ENCODE assay signal across 11 cellular contexts in the genomic region with DNA sequence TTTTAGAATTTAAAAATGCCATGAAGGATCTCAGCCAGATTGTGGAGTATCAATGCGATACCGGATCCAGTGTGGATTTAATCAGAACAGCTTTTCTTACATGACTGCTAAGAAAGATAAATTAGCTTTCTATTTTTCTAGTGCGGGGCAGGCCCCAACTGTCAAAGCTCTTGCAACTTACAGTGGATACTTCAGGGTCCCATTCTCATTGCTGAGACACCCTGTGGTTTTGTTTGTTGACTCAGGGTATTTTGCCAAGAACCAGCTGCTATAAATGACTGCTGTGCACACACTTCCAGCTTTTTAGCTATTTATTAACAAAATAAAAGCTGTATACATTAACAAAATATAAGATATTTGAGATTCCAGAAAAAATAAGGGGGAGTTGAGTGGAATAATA.
DNase-seq lines count a peak whose midpoint lies in the region; ATAC-seq and TF ChIP-seq lines count a peak whose summit lies in the region.
"Had no signal": no experiment of that assay in that cellular context is flagged by ENCODE, and none has a peak within 500 bp of the region (broad histone marks: within the 10 kb centered on the region; RNA-seq: fewer than 3 reads in every experiment).

No MANE protein-coding gene starts in this region.

- H3K27me3 Mint-ChIP-seq in stimulated activated naive B cell treated with anti-CD40 and anti-IgM and Interleukin-4, amounts not matched to agents 10 μg/mL and 1 μg/mL and 100 μg/mL, for 72 hours = no peaks in the 10 kb centered on the region

- H3K4me1 Mint-ChIP-seq in stimulated activated naive B cell treated with anti-CD40 and anti-IgM and Interleukin-4, amounts not matched to agents 10 μg/mL and 1 μg/mL and 100 μg/mL, for 72 hours = no peaks in the 10 kb centered on the region
- H3K4me1 Mint-ChIP-seq: activated CD4-positive, alpha-beta memory T cell treated with anti-CD3 and anti-CD28 coated beads, Interleukin-2, amount 10 ng/mL, durations not matched to agents 7 days and 5 days had no signal

- no peak overlapping the region for H3K4me3 Mint-ChIP-seq in stimulated activated naive B cell treated with anti-CD40 and anti-IgM and Interleukin-4, amounts not matched to agents 10 μg/mL and 1 μg/mL and 100 μg/mL, for 72 hours
- H3K4me3 Mint-ChIP-seq: activated CD4-positive, alpha-beta memory T cell treated with anti-CD3 and anti-CD28 coated beads, Interleukin-2, amount 10 ng/mL, durations not matched to agents 7 days and 5 days had no signal

- TF ChIP-seq CTCF in fibroblast of mammary gland (conservative IDR thresholded peaks at IDR 0.05; ENCODE audit: control insufficient read depth, insufficient read depth, low read depth, low read length) = no peak

- H3K4me3 ChIP-seq in fibroblast of mammary gland (ENCODE audit: control insufficient read depth, low read depth, low read length) = no peak overlapping the region

- ATAC-seq in GM21367 (IDR thresholded peaks at IDR 0.05; ENCODE audit: unreplicated experiment) = no peak
- ATAC-seq in stimulated activated naive B cell treated with anti-CD40 and anti-IgM and Interleukin-4, amounts not matched to agents 10 μg/mL and 1 μg/mL and 100 μg/mL, for 72 hours (replicated peaks) = no peak
- ATAC-seq: sciatic nerve had no signal

- H3K9me3 Mint-ChIP-seq in stimulated activated naive B cell treated with anti-CD40 and anti-IgM and Interleukin-4, amounts not matched to agents 10 μg/mL and 1 μg/mL and 100 μg/mL, for 72 hours = no peaks in the 10 kb centered on the region
- H3K9me3 Mint-ChIP-seq: activated CD4-positive, alpha-beta memory T cell treated with anti-CD3 and anti-CD28 coated beads, Interleukin-2, amount 10 ng/mL, durations not matched to agents 7 days and 5 days had no signal

- H3K36me3 Mint-ChIP-seq in stimulated activated naive B cell treated with anti-CD40 and anti-IgM and Interleukin-4, amounts not matched to agents 10 μg/mL and 1 μg/mL and 100 μg/mL, for 72 hours = no peaks in the 10 kb centered on the region

- no peak overlapping the region for H3K27ac Mint-ChIP-seq in stimulated activated naive B cell treated with anti-CD40 and anti-IgM and Interleukin-4, amounts not matched to agents 10 μg/mL and 1 μg/mL and 100 μg/mL, for 72 hours
- H3K27ac Mint-ChIP-seq: activated CD4-positive, alpha-beta memory T cell treated with anti-CD3 and anti-CD28 coated beads, Interleukin-2, amount 10 ng/mL, durations not matched to agents 7 days and 5 days had no signal

- DNase-seq in NCI-H2171 treated with DMSO at 0.1 percent for 48 hours (lab: John Stamatoyannopoulos, UW) (peak; percentile 28), NCI-H2171 (lab: John Stamatoyannopoulos, UW) (no peak), NCI-H69 (lab: John Stamatoyannopoulos, UW) (peak; percentile 79), fibroblast of mammary gland (ENCODE audit: low read depth) (peak; percentile 60), MV-4-11 (lab: John Stamatoyannopoulos, UW) (no peak)
- DNase-seq in activated CD4-positive, alpha-beta T cell treated with anti-CD3 and anti-CD28 coated beads for 1 hour = no peak
- DNase-seq in stimulated activated naive B cell treated with anti-CD40 and anti-IgM and Interleukin-4, amounts not matched to agents 10 μg/mL and 1 μg/mL and 100 μg/mL, for 72 hours = no peak
- DNase-seq: activated CD4-positive, alpha-beta memory T cell treated with anti-CD3 and anti-CD28 coated beads, Interleukin-2, amount 10 ng/mL, durations not matched to agents 7 days and 5 days; SK-N-SH had no signal

Comparison
In these comparisons a context has a peak if more than half of its experiments do, and no peak if none do; other contexts are left out.
1. DNase-seq: peak in NCI-H2171 treated with DMSO at 0.1 percent for 48 hours (single experiment), NCI-H69 (single experiment) and fibroblast of mammary gland (single experiment); none in NCI-H2171 (single experiment), activated CD4-positive, alpha-beta T cell treated with anti-CD3 and anti-CD28 coated beads for 1 hour (single experiment), stimulated activated naive B cell treated with anti-CD40 and anti-IgM and Interleukin-4, amounts not matched to agents 10 μg/mL and 1 μg/mL and 100 μg/mL, for 72 hours (single experiment) and MV-4-11 (single experiment).